In the genomic region with DNA sequence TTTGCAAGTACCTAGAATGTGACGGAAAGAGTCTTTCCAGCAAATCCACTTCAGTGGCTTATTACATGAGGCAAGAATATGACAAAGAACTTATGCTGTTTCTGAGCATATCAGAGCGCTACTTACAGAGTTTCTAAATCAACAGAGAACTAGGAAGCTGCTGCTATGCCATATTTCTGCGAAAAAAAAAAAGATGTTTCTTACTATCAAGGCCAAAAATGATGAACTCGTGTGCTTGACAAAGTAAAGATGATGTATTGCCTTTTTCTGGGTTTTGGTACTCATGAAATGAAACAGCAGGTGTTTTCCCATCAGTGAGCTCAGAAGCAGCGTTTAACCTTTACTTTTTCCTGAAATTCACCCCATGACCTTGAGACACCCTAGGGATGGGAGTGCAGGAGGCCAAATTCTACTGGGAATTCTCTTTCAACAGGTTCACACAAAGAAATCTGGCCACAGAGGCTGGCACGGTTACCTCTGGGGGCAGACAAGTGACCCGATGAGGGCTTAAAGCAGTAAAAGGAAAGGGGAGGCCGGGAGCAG, we compare ENCODE assay signal across 14 cellular contexts. TPM values are rescaled to one million over a fixed set of nuclear protein-coding genes. Genes with fewer than 3 reads are reported as not detected.
DNase-seq lines count a peak whose midpoint lies in the region; ATAC-seq and TF ChIP-seq lines count a peak whose summit lies in the region.
"Had no signal": no experiment of that assay in that cellular context is flagged by ENCODE, and none has a peak within 500 bp of the region (broad histone marks: within the 10 kb centered on the region; RNA-seq: fewer than 3 reads in every experiment).

No MANE protein-coding gene starts in this region.

- CTCF ChIA-PET in activated CD4-positive, alpha-beta memory T cell treated with anti-CD3 and anti-CD28 coated beads, Interleukin-2, amount 10 ng/mL, durations not matched to agents 7 days and 5 days (lab: Charles Lee): interaction anchor here (1.3 kb wide), 1 partner anchor 10 kb away, joined by 9 read pairs; no protein-coding TSS in a partner anchor
- CTCF ChIA-PET in naive thymus-derived CD4-positive, alpha-beta T cell (lab: Charles Lee): interaction anchor here (0.6 kb wide), 1 partner anchor 67 kb away, joined by 4 read pairs; no protein-coding TSS in a partner anchor

- H3K27me3 ChIP-seq in naive thymus-derived CD4-positive, alpha-beta T cell (ENCODE audit: control insufficient read depth in 2 of 2, insufficient read depth in 2 of 2, low read length in 2 of 2): no peaks in the 10 kb centered on the region
- H3K27me3 ChIP-seq in heart left ventricle: no peaks in the 10 kb centered on the region
- H3K27me3 ChIP-seq: BLaER1 had no signal

- ATAC-seq in GM19351 (IDR thresholded peaks at IDR 0.05; ENCODE audit: unreplicated experiment) (peak; percentile 79), HG02884 (IDR thresholded peaks at IDR 0.05; ENCODE audit: unreplicated experiment) (peak; percentile 73), GM18505 (IDR thresholded peaks at IDR 0.05; ENCODE audit: unreplicated experiment) (no peak), heart left ventricle (no peak)
- ATAC-seq in naive thymus-derived CD4-positive, alpha-beta T cell: no peak

- TF ChIP-seq POLR2A in GM18505 (IDR thresholded peaks at IDR 0.05; ENCODE audit: borderline replicate concordance, extremely low read depth, insufficient read depth, insufficient read length) (no peak), heart left ventricle (IDR thresholded peaks at IDR 0.05) (no peak)

- no peaks in the 10 kb centered on the region for H3K9me3 Mint-ChIP-seq in activated CD4-positive, alpha-beta memory T cell treated with anti-CD3 and anti-CD28 coated beads, Interleukin-2, amount 10 ng/mL, durations not matched to agents 7 days and 5 days
- peaks cover 0 to 5% (median 0%) of the 10 kb centered on the region in 11 donors for H3K9me3 Mint-ChIP-seq in naive thymus-derived CD4-positive, alpha-beta T cell

- H3K4me1 Mint-ChIP-seq in activated CD4-positive, alpha-beta memory T cell treated with anti-CD3 and anti-CD28 coated beads, Interleukin-2, amount 10 ng/mL, durations not matched to agents 7 days and 5 days: peaks cover 17% of the 10 kb centered on the region
- peaks cover 0 to 26% (median 0%) of the 10 kb centered on the region in 7 donors for H3K4me1 Mint-ChIP-seq in naive thymus-derived CD4-positive, alpha-beta T cell

- DNase-seq in GM12865 (ENCODE audit: low read depth) (peak; percentile 51), heart left ventricle (no peak), HPDE6-E6E7 (ENCODE audit: extremely low spot score) (no peak)
- no peak for DNase-seq in activated CD4-positive, alpha-beta memory T cell treated with anti-CD3 and anti-CD28 coated beads, Interleukin-2, amount 10 ng/mL, durations not matched to agents 7 days and 5 days
- no peak for DNase-seq in naive thymus-derived CD4-positive, alpha-beta T cell
- DNase-seq: activated effector memory CD4-positive, alpha-beta T cell treated with anti-CD3 and anti-CD28 coated beads, Interleukin-2, amount 50 U/mL, for 16 hours; NCI-H446 treated with DMSO at 0.1 percent for 48 hours; Right ventricle myocardium superior; WERI-Rb-1 had no signal

- no peak overlapping the region for H3K4me3 Mint-ChIP-seq in activated CD4-positive, alpha-beta memory T cell treated with anti-CD3 and anti-CD28 coated beads, Interleukin-2, amount 10 ng/mL, durations not matched to agents 7 days and 5 days
- peak overlapping the region in 1 of 10 donors; percentile 1 for H3K4me3 Mint-ChIP-seq in naive thymus-derived CD4-positive, alpha-beta T cell

- H3K27me3 Mint-ChIP-seq in activated CD4-positive, alpha-beta memory T cell treated with anti-CD3 and anti-CD28 coated beads, Interleukin-2, amount 10 ng/mL, durations not matched to agents 7 days and 5 days: no peaks in the 10 kb centered on the region
- H3K27me3 Mint-ChIP-seq in naive thymus-derived CD4-positive, alpha-beta T cell: no peaks in the 10 kb centered on the region

- H3K27ac Mint-ChIP-seq in activated CD4-positive, alpha-beta memory T cell treated with anti-CD3 and anti-CD28 coated beads, Interleukin-2, amount 10 ng/mL, durations not matched to agents 7 days and 5 days: peak overlapping the region; percentile 16
- peak overlapping the region in 1 of 9 donors; percentile 61 for H3K27ac Mint-ChIP-seq in naive thymus-derived CD4-positive, alpha-beta T cell

- no peak overlapping the region for H3K27ac ChIP-seq in naive thymus-derived CD4-positive, alpha-beta T cell (ENCODE audit: low read depth, low read length)
- H3K27ac ChIP-seq in heart left ventricle: peak overlapping the region in 1 of 12 donors; percentile 13
- H3K27ac ChIP-seq: BLaER1, skin epidermis, WERI-Rb-1 had no signal

- WGBS in heart left ventricle, 4 donors: 76 to 80% (median 77%) methylated on average over 8 of the region's 8 CpGs

- no peaks in the 10 kb centered on the region for H3K4me1 ChIP-seq in naive thymus-derived CD4-positive, alpha-beta T cell (ENCODE audit: control insufficient read depth in 2 of 2, insufficient read depth in 2 of 2, low read length in 2 of 2)
- H3K4me1 ChIP-seq in heart left ventricle: peaks cover 0 to 20% (median 3%) of the 10 kb centered on the region in 12 donors

- POLR2A ChIA-PET in activated CD4-positive, alpha-beta memory T cell treated with anti-CD3 and anti-CD28 coated beads, Interleukin-2, amount 10 ng/mL, durations not matched to agents 7 days and 5 days (lab: Charles Lee): interaction anchor here (1.5 kb wide), 2 partner anchors 10 to 37 kb away, joined by 3 to 4 read pairs; no protein-coding TSS in a partner anchor
- POLR2A ChIA-PET in naive thymus-derived CD4-positive, alpha-beta T cell (lab: Charles Lee): no interaction called here

- H3K36me3 Mint-ChIP-seq in activated CD4-positive, alpha-beta memory T cell treated with anti-CD3 and anti-CD28 coated beads, Interleukin-2, amount 10 ng/mL, durations not matched to agents 7 days and 5 days (ENCODE audit: low read depth): peaks cover 48% of the 10 kb centered on the region
- H3K36me3 Mint-ChIP-seq in naive thymus-derived CD4-positive, alpha-beta T cell: peaks cover 5 to 33% (median 11%) of the 10 kb centered on the region in 5 donors

- peak overlapping the region; percentile 33; the same call in 1 of the 2 replicates for H3K4me3 ChIP-seq in GM12865 (ENCODE audit: low read depth, low read length)
- H3K4me3 ChIP-seq in naive thymus-derived CD4-positive, alpha-beta T cell (ENCODE audit: low read length): no peak overlapping the region
- H3K4me3 ChIP-seq in heart left ventricle: no peak overlapping the region
- H3K4me3 ChIP-seq: BLaER1, skin epidermis had no signal

- intact Hi-C loops in naive thymus-derived CD4-positive, alpha-beta T cell (cut with micrococcal nuclease): no loop called here
- intact Hi-C loops in heart left ventricle (cut with DNase I): no loop called here

- TF ChIP-seq CTCF in GM12865 (IDR thresholded peaks at IDR 0.05; ENCODE audit: insufficient read depth, low read depth, low read length, missing control alignments) (no peak), heart left ventricle (IDR thresholded peaks at IDR 0.05) (no peak)

- H3K36me3 ChIP-seq in naive thymus-derived CD4-positive, alpha-beta T cell (ENCODE audit: control insufficient read depth in 2 of 3, insufficient read depth in 3 of 3, low read length in 3 of 3): no peaks in the 10 kb centered on the region
- H3K36me3 ChIP-seq in heart left ventricle: peaks cover 0 to 9% (median 3%) of the 10 kb centered on the region in 9 donors

- no peaks in the 10 kb centered on the region for H3K9me3 ChIP-seq in naive thymus-derived CD4-positive, alpha-beta T cell (ENCODE audit: control insufficient read depth in 2 of 3, low read length in 3 of 3)
- H3K9me3 ChIP-seq in heart left ventricle: no peaks in the 10 kb centered on the region

RNA-seq across cellular contexts. Expression of gene AGPAT4, which starts 37.7 kb away (rescaled TPM):
- total RNA-seq in activated CD4-positive, alpha-beta memory T cell treated with anti-CD3 and anti-CD28 coated beads, Interleukin-2, amount 10 ng/mL, durations not matched to agents 7 days and 5 days: 10 to 100 TPM; 13.9 to 14.3 TPM
- 10 to 100 TPM in 2 of 5 experiments, 1 to 10 TPM in 3; 2.0 to 16.2 (median 4.4) TPM for total RNA-seq in naive thymus-derived CD4-positive, alpha-beta T cell
- 1 to 10 TPM; 1.1 to 1.2 TPM for polyA plus RNA-seq in naive thymus-derived CD4-positive, alpha-beta T cell
- total RNA-seq in heart left ventricle: 1 to 10 TPM in 8 of 9 donors, under 1 TPM in 1; 0.83 to 5.0 (median 1.9) TPM
- polyA plus RNA-seq in heart left ventricle: 1 to 10 TPM; 1.3 to 1.5 TPM

Comparison
In these comparisons a context has a peak if more than half of its experiments do, and no peak if none do; other contexts are left out.
1. ATAC-seq: peak in GM19351 (single experiment) and HG02884 (single experiment); none in naive thymus-derived CD4-positive, alpha-beta T cell (single experiment), GM18505 (single experiment) and heart left ventricle (0 of 4).